In the genomic region with DNA sequence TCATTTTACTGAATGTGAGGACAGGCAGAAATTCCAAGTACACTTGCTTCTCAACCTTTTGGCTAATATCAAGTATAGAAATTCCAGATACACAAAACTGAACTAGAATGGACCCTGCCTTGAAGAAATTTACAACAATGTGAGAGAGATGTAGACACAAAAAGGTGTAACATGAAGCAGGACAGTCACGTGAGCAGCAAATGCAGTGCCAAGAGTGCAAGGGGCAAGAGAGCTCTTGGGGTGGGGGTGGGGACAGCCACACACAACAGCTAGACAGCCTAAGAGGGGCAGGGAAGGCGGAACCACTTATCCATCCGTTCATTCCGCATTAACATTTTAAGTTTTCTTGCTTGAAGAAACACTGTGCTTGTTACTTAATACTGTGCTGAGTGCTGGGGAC, we compare ENCODE assay signal across 20 cellular contexts. TPM values are rescaled to one million over a fixed set of nuclear protein-coding genes. Genes with fewer than 3 reads are reported as not detected.
DNase-seq lines count a peak whose midpoint lies in the region; ATAC-seq and TF ChIP-seq lines count a peak whose summit lies in the region.
"Had no signal": no experiment of that assay in that cellular context is flagged by ENCODE, and none has a peak within 500 bp of the region (broad histone marks: within the 10 kb centered on the region; RNA-seq: fewer than 3 reads in every experiment).

No MANE protein-coding gene starts in this region.

- H3K27me3 ChIP-seq in neural cell (ENCODE audit: insufficient read depth, low read depth, low read length) (no peaks in the 10 kb centered on the region), GM23248 (replicated peaks; ENCODE audit: insufficient read depth) (no peaks in the 10 kb centered on the region)
- H3K27me3 ChIP-seq: SJSA1, testis had no signal

- no peak overlapping the region for H3K4me3 ChIP-seq in neural cell (ENCODE audit: low read length)
- H3K4me3 ChIP-seq in GM23248: no peak overlapping the region
- H3K4me3 ChIP-seq: SJSA1, testis had no signal

- H3K27ac ChIP-seq in neural cell (ENCODE audit: low read length) (no peak overlapping the region), GM23248 (no peak overlapping the region)
- H3K27ac ChIP-seq: HL-60, SJSA1, testis had no signal

- H3K9me3 ChIP-seq in neural cell (ENCODE audit: low read length) (no peaks in the 10 kb centered on the region), GM23248 (ENCODE audit: low read depth) (no peaks in the 10 kb centered on the region)
- H3K9me3 ChIP-seq: SJSA1, testis had no signal

- H3K79me2 ChIP-seq in neural cell (replicated peaks; ENCODE audit: insufficient read depth, low read length) (no peaks in the 10 kb centered on the region), GM23248 (ENCODE audit: insufficient read depth) (no peaks in the 10 kb centered on the region)

- H3K9me2 ChIP-seq in neural cell (ENCODE audit: insufficient read depth, low read length) (no peaks in the 10 kb centered on the region), GM23248 (ENCODE audit: insufficient read depth) (no peaks in the 10 kb centered on the region)

- H3F3A ChIP-seq in neural cell (ENCODE audit: insufficient read depth, low read length, poor library complexity, severe bottlenecking) (no peaks in the 10 kb centered on the region), GM23248 (ENCODE audit: insufficient read depth) (no peaks in the 10 kb centered on the region)

- DNase-seq in NCI-H1417 (lab: John Stamatoyannopoulos, UW) (peak in 2 of 3 experiments; percentile 31 to 44), NCI-H1417 treated with DMSO at 0.1 percent for 48 hours (lab: John Stamatoyannopoulos, UW) (no peak), left colon (peak; percentile 65 to 73), activated gamma-delta T cell (lab: John Stamatoyannopoulos, UW) (no peak), GM23248 (no peak), SIG-M5 (lab: John Stamatoyannopoulos, UW) (no peak)
- DNase-seq: activated CD4-positive, alpha-beta T cell treated with anti-CD3 and anti-CD28 coated beads for 36 hours; activated naive CD4-positive, alpha-beta T cell treated with anti-CD3 and anti-CD28 coated beads, Interleukin-2, amount 50 U/mL, for 16 hours; C1 segment of cervical spinal cord; KBM-7; NCI-H1092 treated with DMSO at 0.1 percent for 48 hours; NCI-H446 treated with DMSO at 0.1 percent for 48 hours; stimulated activated CD4-positive, alpha-beta T cell treated with anti-CD3 and anti-CD28 coated beads, Interleukin-4, amount 100 ng/mL, for 4 hours; T1000; testis had no signal

- no peak for TF ChIP-seq RAD21 in Ishikawa (IDR thresholded peaks at IDR 0.05; ENCODE audit: low read depth)
- TF ChIP-seq RAD21 in neural cell (conservative IDR thresholded peaks at IDR 0.05): no peak

- H3K4me2 ChIP-seq in neural cell (ENCODE audit: low read length) (no peak overlapping the region), GM23248 (ENCODE audit: unreplicated experiment) (no peak overlapping the region)

- peak; percentile 18 for ATAC-seq in left colon
- ATAC-seq: activated CD4-positive, alpha-beta T cell treated with anti-CD3 and anti-CD28 coated beads for 36 hours; esophagus mucosa had no signal

- H3K9ac ChIP-seq in neural cell (ENCODE audit: low read length): peak overlapping the region; percentile 22
- no peak overlapping the region for H3K9ac ChIP-seq in GM23248

- TF ChIP-seq EP300 in Ishikawa (IDR thresholded peaks at IDR 0.05; ENCODE audit: borderline replicate concordance) (no peak), neural cell (conservative IDR thresholded peaks at IDR 0.05; ENCODE audit: poor library complexity, severe bottlenecking) (no peak)

- no peaks in the 10 kb centered on the region; the same call in 1 of the 2 replicates for H3K4me1 ChIP-seq in GM23248 (ENCODE audit: insufficient read depth)

- TF ChIP-seq CTCF in neural cell (IDR thresholded peaks at IDR 0.05; ENCODE audit: poor library complexity, severe bottlenecking): no peak

- H2AFZ ChIP-seq in neural cell (ENCODE audit: low read depth, low read length) (peak overlapping the region; percentile 11), GM23248 (no peak overlapping the region)

- intact Hi-C loops in left colon (cut with DNase I, micrococcal nuclease): no loop called here

- in situ Hi-C loops in GM23248 (cut with MboI): no loop called here

- H3K36me3 ChIP-seq in neural cell (ENCODE audit: insufficient read depth, low read length) (no peaks in the 10 kb centered on the region), GM23248 (ENCODE audit: low read depth) (no peaks in the 10 kb centered on the region)
- H3K36me3 ChIP-seq: SJSA1 had no signal

- H4K20me1 ChIP-seq in neural cell (ENCODE audit: insufficient read depth) (no peaks in the 10 kb centered on the region), GM23248 (ENCODE audit: insufficient read depth) (no peaks in the 10 kb centered on the region)

- 59 to 74% methylated on average over 4 of the region's 4 CpGs for WGBS in GM23248 (ENCODE audit: low coverage in 1 of 2, low lambda C conversion rate in 2 of 2, missing lambda C conversion rate in 2 of 2), 2 experiments

TF ChIP-seq in Ishikawa, 13 proteins besides CTCF, POLR2A, EP300 and RAD21:
- TF ChIP-seq USF1 (IDR thresholded peaks at IDR 0.05) (peak; percentile 72), TCF12 (IDR thresholded peaks at IDR 0.05; ENCODE audit: low read depth) (no peak), FOXM1 (IDR thresholded peaks at IDR 0.05; ENCODE audit: borderline replicate concordance, low read depth) (no peak), ZBTB7A (IDR thresholded peaks at IDR 0.05; ENCODE audit: low read depth) (no peak), EGR1 (IDR thresholded peaks at IDR 0.05) (no peak)
- TF ChIP-seq, protein P1, sequence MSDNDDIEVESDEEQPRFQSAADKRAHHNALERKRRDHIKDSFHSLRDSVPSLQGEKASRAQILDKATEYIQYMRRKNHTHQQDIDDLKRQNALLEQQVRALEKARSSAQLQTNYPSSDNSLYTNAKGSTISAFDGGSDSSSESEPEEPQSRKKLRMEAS (IDR thresholded peaks at IDR 0.05): no peak

TF ChIP-seq in neural cell, 6 proteins besides CTCF, POLR2A, EP300 and RAD21:
- TF ChIP-seq SMC3 (conservative IDR thresholded peaks at IDR 0.05; ENCODE audit: poor library complexity) (no peak), POLR2AphosphoS5 (IDR thresholded peaks at IDR 0.05) (no peak), TAF1 (IDR thresholded peaks at IDR 0.05; ENCODE audit: low read depth) (no peak), MXI1 (conservative IDR thresholded peaks at IDR 0.05; ENCODE audit: poor library complexity, severe bottlenecking) (no peak), EZH2 (IDR thresholded peaks at IDR 0.05; ENCODE audit: borderline replicate concordance, insufficient read depth, low read length, poor library complexity, severe bottlenecking) (no peak)
- TF ChIP-seq, protein P2, sequence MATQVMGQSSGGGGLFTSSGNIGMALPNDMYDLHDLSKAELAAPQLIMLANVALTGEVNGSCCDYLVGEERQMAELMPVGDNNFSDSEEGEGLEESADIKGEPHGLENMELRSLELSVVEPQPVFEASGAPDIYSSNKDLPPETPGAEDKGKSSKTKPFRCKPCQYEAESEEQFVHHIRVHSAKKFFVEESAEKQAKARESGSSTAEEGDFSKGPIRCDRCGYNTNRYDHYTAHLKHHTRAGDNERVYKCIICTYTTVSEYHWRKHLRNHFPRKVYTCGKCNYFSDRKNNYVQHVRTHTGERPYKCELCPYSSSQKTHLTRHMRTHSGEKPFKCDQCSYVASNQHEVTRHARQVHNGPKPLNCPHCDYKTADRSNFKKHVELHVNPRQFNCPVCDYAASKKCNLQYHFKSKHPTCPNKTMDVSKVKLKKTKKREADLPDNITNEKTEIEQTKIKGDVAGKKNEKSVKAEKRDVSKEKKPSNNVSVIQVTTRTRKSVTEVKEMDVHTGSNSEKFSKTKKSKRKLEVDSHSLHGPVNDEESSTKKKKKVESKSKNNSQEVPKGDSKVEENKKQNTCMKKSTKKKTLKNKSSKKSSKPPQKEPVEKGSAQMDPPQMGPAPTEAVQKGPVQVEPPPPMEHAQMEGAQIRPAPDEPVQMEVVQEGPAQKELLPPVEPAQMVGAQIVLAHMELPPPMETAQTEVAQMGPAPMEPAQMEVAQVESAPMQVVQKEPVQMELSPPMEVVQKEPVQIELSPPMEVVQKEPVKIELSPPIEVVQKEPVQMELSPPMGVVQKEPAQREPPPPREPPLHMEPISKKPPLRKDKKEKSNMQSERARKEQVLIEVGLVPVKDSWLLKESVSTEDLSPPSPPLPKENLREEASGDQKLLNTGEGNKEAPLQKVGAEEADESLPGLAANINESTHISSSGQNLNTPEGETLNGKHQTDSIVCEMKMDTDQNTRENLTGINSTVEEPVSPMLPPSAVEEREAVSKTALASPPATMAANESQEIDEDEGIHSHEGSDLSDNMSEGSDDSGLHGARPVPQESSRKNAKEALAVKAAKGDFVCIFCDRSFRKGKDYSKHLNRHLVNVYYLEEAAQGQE (IDR thresholded peaks at IDR 0.05; ENCODE audit: borderline replicate concordance): no peak

RNA-seq across cellular contexts. Expression of gene PLEKHA7, which starts 28.9 kb away (rescaled TPM):
- 100 to 1,000 TPM in 1 of 2 donors, 10 to 100 TPM in 1; 81.3 to 110 TPM for total RNA-seq in left colon
- polyA plus RNA-seq in neural cell (45.7 and 60.7 TPM in 2 replicates), GM23248 (2016; fragmentation: Nextera tagmentation; extraction: Ambion mirVana) (0.43 TPM in 1 of 2 replicates, not detected in the other)
- polyA minus RNA-seq in neural cell: 54.3 and 65.3 TPM in 2 replicates
- 0.43 TPM in 1 of 2 replicates, not detected in the other for total RNA-seq in GM23248 (2014; rRNA removed; shearing (Covaris generic))
- total RNA-seq: SJSA1 had no signal

Comparison
In these comparisons a context has a peak if more than half of its experiments do, and no peak if none do; other contexts are left out.
1. DNase-seq: peak in NCI-H1417 (2 of 3) and left colon (2 of 2); none in NCI-H1417 treated with DMSO at 0.1 percent for 48 hours (single experiment), activated gamma-delta T cell (single experiment), GM23248 (single experiment) and SIG-M5 (single experiment).
2. RNA of gene PLEKHA7, which starts 28.9 kb away (total RNA-seq): 81.3 to 110 TPM in left colon; 0.43 TPM in GM23248; every median in the first group is over 10 times any median in the second.